In the genomic region with DNA sequence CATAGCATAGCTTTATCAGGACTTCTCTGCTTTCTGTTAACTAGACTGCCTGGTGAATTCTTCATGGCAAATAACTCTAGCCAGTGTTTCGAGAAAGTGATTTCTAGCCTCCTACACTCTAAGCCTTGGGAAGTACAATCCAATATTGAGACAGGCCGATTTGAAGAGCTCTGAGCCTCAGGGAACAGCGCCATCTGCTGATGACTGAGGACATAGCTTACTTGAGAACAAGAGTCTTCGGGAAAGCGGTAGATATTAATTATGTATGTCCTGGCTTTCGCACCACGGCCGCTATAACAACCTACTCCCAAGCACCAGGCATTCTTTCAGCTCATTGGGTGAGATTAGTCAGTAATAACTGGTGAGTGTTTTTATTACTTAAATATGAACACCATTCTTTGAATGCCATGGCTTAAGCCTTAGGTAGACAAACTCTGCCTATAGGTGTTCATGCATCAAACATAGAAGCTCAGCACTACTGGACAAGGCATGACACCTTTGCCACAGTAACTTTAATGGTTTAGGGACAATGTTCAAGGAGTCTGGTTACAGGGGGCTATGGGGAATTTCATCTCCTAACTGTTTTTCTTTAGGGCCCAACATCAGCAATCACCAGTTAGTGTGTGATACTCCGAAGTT, we compare ENCODE assay signal across 8 cellular contexts.
DNase-seq lines count a peak whose midpoint lies in the region; ATAC-seq and TF ChIP-seq lines count a peak whose summit lies in the region.

No MANE protein-coding gene starts in this region.

- TF ChIP-seq CTCF in NB4 (IDR thresholded peaks at IDR 0.05; ENCODE audit: low read depth, low read length) = peak; percentile 91
- no peak for TF ChIP-seq CTCF in lower leg skin (IDR thresholded peaks at IDR 0.05)
- TF ChIP-seq CTCF in thoracic aorta (IDR thresholded peaks at IDR 0.05) = peak; percentile 66

- H3K27me3 ChIP-seq in H7 (ENCODE audit: control insufficient read depth, insufficient read depth, low read length) (no peaks in the 10 kb centered on the region), thoracic aorta (replicated peaks; ENCODE audit: insufficient read depth) (no peaks in the 10 kb centered on the region)

- ATAC-seq in thoracic aorta (ENCODE audit: insufficient number of reproducible peaks, low FRiP score, low read depth) = peak; percentile 56

- DNase-seq in activated CD4-positive, CD25-positive, alpha-beta regulatory T cell treated with anti-CD3 and anti-CD28 coated beads, Interleukin-2, amount 50 U/mL, for 72 hours = peak; percentile 27
- no peak for DNase-seq in activated CD4-positive, CD25-positive, alpha-beta regulatory T cell (lab: John Stamatoyannopoulos, UW)
- DNase-seq in H7 (peak; percentile 5), NB4 (ENCODE audit: low read depth) (peak; percentile 88), SIG-M5 (lab: John Stamatoyannopoulos, UW) (peak; percentile 6), dermis microvascular lymphatic vessel endothelial cell (ENCODE audit: low read depth in 2 of 2) (peak; percentile 63 to 84), lower leg skin (ENCODE audit: low spot score in 2 of 2) (peak; percentile 74 to 93), thoracic aorta (ENCODE audit: low spot score) (peak; percentile 4)

- H3K27ac ChIP-seq in thoracic aorta = no peak overlapping the region

- H3K4me3 ChIP-seq in H7 (ENCODE audit: insufficient read depth, low read depth, low read length) (no peak overlapping the region), NB4 (ENCODE audit: low read depth, low read length) (no peak overlapping the region), lower leg skin (ENCODE audit: low read depth, poor library complexity, severe bottlenecking) (no peak overlapping the region), thoracic aorta (no peak overlapping the region)

- H3K4me1 ChIP-seq in thoracic aorta (ENCODE audit: control insufficient read depth in 1 of 2, low read depth in 2 of 2) = no peaks in the 10 kb centered on the region

- intact Hi-C loops in lower leg skin (cut with DNase I; ENCODE audit: low total_unique reads) = loop anchor here (10.0 kb wide), 1 partner anchor 521 kb away; a partner anchor contains a TSS

- WGBS in lower leg skin, 2 donors = 15 to 18% methylated on average over 9 of the region's 9 CpGs

- H3K9me3 ChIP-seq in thoracic aorta = no peaks in the 10 kb centered on the region

- H3K36me3 ChIP-seq in H7 (replicated peaks; ENCODE audit: control insufficient read depth, insufficient read depth, low read length) (no peaks in the 10 kb centered on the region), thoracic aorta (no peaks in the 10 kb centered on the region)

- TF ChIP-seq POLR2A in NB4 (IDR thresholded peaks at IDR 0.05; ENCODE audit: extremely low read depth, insufficient read length) = no peak
- no peak for TF ChIP-seq POLR2A in lower leg skin (IDR thresholded peaks at IDR 0.05)

Comparison
In these comparisons a context has a peak if more than half of its experiments do, and no peak if none do; other contexts are left out.
1. DNase-seq: peak in activated CD4-positive, CD25-positive, alpha-beta regulatory T cell treated with anti-CD3 and anti-CD28 coated beads, Interleukin-2, amount 50 U/mL, for 72 hours (single experiment), H7 (single experiment), NB4 (single experiment), SIG-M5 (single experiment), dermis microvascular lymphatic vessel endothelial cell (2 of 2), lower leg skin (2 of 2) and thoracic aorta (single experiment); none in activated CD4-positive, CD25-positive, alpha-beta regulatory T cell (0 of 4).
2. CTCF ChIP-seq: peak in NB4 (single experiment) and thoracic aorta (single experiment); none in lower leg skin (0 of 3).